8 cellular contexts compared by ENCODE assay signal in genomic region chr3:8962226-8962861, GRCh38. TPM values are rescaled to one million over a fixed set of nuclear protein-coding genes. Genes with fewer than 3 reads are reported as not detected.
DNase-seq lines count a peak whose midpoint lies in the region; ATAC-seq lines count a peak whose summit lies in the region.

No MANE protein-coding gene starts in this region.

- H3K9me3 ChIP-seq in T-helper 17 cell (ENCODE audit: control insufficient read depth, low read length, poor library complexity, severe bottlenecking) = no peaks in the 10 kb centered on the region
- H3K9me3 ChIP-seq in right cardiac atrium (ENCODE audit: control insufficient read depth, low read length) = no peaks in the 10 kb centered on the region

- H3K27me3 Mint-ChIP-seq in T-helper 1 cell treated with Interleukin-12 subunit alpha and Interleukin-12 subunit beta and Interleukin-4 antibody, amounts not matched to agents 30 μg/mL and 1 μg/mL, for 36 hours (ENCODE audit: low read depth) = no peaks in the 10 kb centered on the region
- H3K27me3 Mint-ChIP-seq in T-helper 17 cell = no peaks in the 10 kb centered on the region
- no peaks in the 10 kb centered on the region for H3K27me3 Mint-ChIP-seq in stimulated activated naive CD8-positive, alpha-beta T cell treated with anti-CD3 and anti-CD28 coated beads, Interleukin-15, amount 100 ng/mL, for 72 hours

- H3K4me1 Mint-ChIP-seq in T-helper 1 cell treated with Interleukin-12 subunit alpha and Interleukin-12 subunit beta and Interleukin-4 antibody, amounts not matched to agents 30 μg/mL and 1 μg/mL, for 36 hours (ENCODE audit: low read depth) = peaks cover 38% of the 10 kb centered on the region
- peaks cover 24% of the 10 kb centered on the region for H3K4me1 Mint-ChIP-seq in T-helper 17 cell
- peaks cover 49% of the 10 kb centered on the region for H3K4me1 Mint-ChIP-seq in stimulated activated naive CD8-positive, alpha-beta T cell treated with anti-CD3 and anti-CD28 coated beads, Interleukin-15, amount 100 ng/mL, for 72 hours

- H3K27ac ChIP-seq in right cardiac atrium (ENCODE audit: low read length) = no peak overlapping the region

- intact Hi-C loops in right cardiac atrium (cut with DNase I) = no loop called here

- H3K4me3 Mint-ChIP-seq in T-helper 1 cell treated with Interleukin-12 subunit alpha and Interleukin-12 subunit beta and Interleukin-4 antibody, amounts not matched to agents 30 μg/mL and 1 μg/mL, for 36 hours = peak overlapping the region; percentile 87
- H3K4me3 Mint-ChIP-seq in T-helper 17 cell = peak overlapping the region; percentile 96
- peak overlapping the region; percentile 96 to 98 for H3K4me3 Mint-ChIP-seq in stimulated activated naive CD8-positive, alpha-beta T cell treated with anti-CD3 and anti-CD28 coated beads, Interleukin-15, amount 100 ng/mL, for 72 hours

- ATAC-seq in T-helper 17 cell = no peak
- ATAC-seq in right cardiac atrium = no peak
- ATAC-seq in stimulated activated naive CD8-positive, alpha-beta T cell treated with anti-CD3 and anti-CD28 coated beads, Interleukin-15, amount 100 ng/mL, for 72 hours = no peak
- ATAC-seq in HG03097 (IDR thresholded peaks at IDR 0.05; ENCODE audit: low FRiP score, unreplicated experiment) = no peak
- no peak for ATAC-seq in GM18870 (IDR thresholded peaks at IDR 0.05; ENCODE audit: unreplicated experiment)

- H3K9me3 Mint-ChIP-seq in T-helper 1 cell treated with Interleukin-12 subunit alpha and Interleukin-12 subunit beta and Interleukin-4 antibody, amounts not matched to agents 30 μg/mL and 1 μg/mL, for 36 hours = no peaks in the 10 kb centered on the region
- H3K9me3 Mint-ChIP-seq in stimulated activated naive CD8-positive, alpha-beta T cell treated with anti-CD3 and anti-CD28 coated beads, Interleukin-15, amount 100 ng/mL, for 72 hours = no peaks in the 10 kb centered on the region

- no peaks in the 10 kb centered on the region for H3K27me3 ChIP-seq in right cardiac atrium (ENCODE audit: control insufficient read depth, insufficient read depth)

- H3K36me3 Mint-ChIP-seq in T-helper 1 cell treated with Interleukin-12 subunit alpha and Interleukin-12 subunit beta and Interleukin-4 antibody, amounts not matched to agents 30 μg/mL and 1 μg/mL, for 36 hours (ENCODE audit: low read depth) = peaks cover 23% of the 10 kb centered on the region
- H3K36me3 Mint-ChIP-seq in T-helper 17 cell (ENCODE audit: low read depth) = peaks cover 3% of the 10 kb centered on the region

- peak overlapping the region; percentile 98 for H3K27ac Mint-ChIP-seq in T-helper 1 cell treated with Interleukin-12 subunit alpha and Interleukin-12 subunit beta and Interleukin-4 antibody, amounts not matched to agents 30 μg/mL and 1 μg/mL, for 36 hours
- peak overlapping the region; percentile 99 for H3K27ac Mint-ChIP-seq in T-helper 17 cell
- H3K27ac Mint-ChIP-seq in stimulated activated naive CD8-positive, alpha-beta T cell treated with anti-CD3 and anti-CD28 coated beads, Interleukin-15, amount 100 ng/mL, for 72 hours = peak overlapping the region; percentile 94 to 99

- peaks cover 3% of the 10 kb centered on the region for H3K4me1 ChIP-seq in right cardiac atrium (ENCODE audit: control insufficient read depth, insufficient read depth, low read length)

- DNase-seq in T-helper 1 cell = no peak
- DNase-seq in T-helper 17 cell = no peak
- no peak for DNase-seq in right cardiac atrium
- no peak for DNase-seq in stimulated activated naive CD8-positive, alpha-beta T cell treated with anti-CD3 and anti-CD28 coated beads, Interleukin-15, amount 100 ng/mL, for 72 hours
- no peak for DNase-seq in activated gamma-delta T cell (lab: John Stamatoyannopoulos, UW)

- peak overlapping the region; percentile 69 for H3K4me3 ChIP-seq in right cardiac atrium (ENCODE audit: low read length)

- WGBS in right cardiac atrium = 24% methylated on average over 6 of the region's 6 CpGs

RNA-seq across cellular contexts. Expression of gene RAD18, which starts 0.9 kb away (rescaled TPM):
- total RNA-seq in T-helper 17 cell (10 to 100 TPM; 13.8 to 23.0 TPM), right cardiac atrium (1 to 10 TPM; 3.4 to 9.3 (median 5.2) TPM)
- 1.0 TPM for polyA plus RNA-seq in right cardiac atrium
